Comparison of ENCODE assay signal across 8 cellular contexts in the genomic region with DNA sequence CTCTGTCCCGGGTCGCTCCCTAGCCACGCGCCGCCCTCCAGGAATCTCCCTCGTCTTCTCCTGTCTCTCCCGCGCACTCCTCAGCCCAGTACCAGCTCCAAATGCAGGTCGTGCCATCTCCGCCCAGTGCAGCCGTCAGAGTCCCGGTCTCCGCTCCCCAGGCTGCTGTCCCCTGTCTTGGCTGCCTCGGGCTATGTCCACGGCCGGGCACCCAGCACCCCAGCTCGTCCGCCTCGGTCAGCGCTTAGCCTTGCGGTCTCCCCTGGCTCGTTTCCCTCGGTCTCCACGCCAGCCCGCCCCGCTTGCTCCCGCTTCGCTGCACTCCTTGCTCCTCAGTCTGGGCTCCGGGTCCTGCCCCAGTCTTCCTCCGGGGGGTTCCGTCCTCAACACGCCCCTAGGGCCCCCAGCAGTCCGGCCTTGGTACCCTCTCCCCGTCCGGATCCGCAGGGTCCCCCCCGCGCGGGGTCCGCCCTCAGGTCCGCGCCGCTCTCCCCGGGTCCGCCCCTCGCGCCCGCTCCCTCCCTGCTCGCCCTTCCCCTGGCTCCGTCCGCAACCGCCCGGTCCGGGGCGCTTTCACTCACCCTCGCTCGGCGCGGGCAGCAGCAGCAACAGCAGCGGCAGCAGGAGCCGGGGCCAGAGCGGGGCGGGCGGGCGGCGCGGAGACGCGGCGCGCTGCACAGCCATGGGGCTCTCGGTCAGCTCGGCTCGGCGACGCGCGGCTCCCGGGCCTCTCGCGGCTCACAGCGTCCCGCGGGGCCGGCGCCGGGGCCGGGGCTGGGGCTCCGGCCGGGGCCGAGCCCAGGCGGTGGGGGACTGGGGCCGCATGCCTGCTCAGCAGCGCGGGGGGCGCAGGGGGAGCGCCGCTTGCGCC. TPM values are rescaled to one million over a fixed set of nuclear protein-coding genes. Genes with fewer than 3 reads are reported as not detected.
DNase-seq lines count a peak whose midpoint lies in the region; ATAC-seq and TF ChIP-seq lines count a peak whose summit lies in the region.

No MANE protein-coding gene starts in this region.

- TF ChIP-seq CTCF in SU-DHL-6 (IDR thresholded peaks at IDR 0.05; ENCODE audit: insufficient read depth, low read length, poor library complexity, severe bottlenecking), result no peak
- TF ChIP-seq CTCF in fibroblast of mammary gland (conservative IDR thresholded peaks at IDR 0.05; ENCODE audit: control insufficient read depth, insufficient read depth, low read depth, low read length), result no peak
- TF ChIP-seq CTCF in natural killer cell (IDR thresholded peaks at IDR 0.05), result no peak
- no peak for TF ChIP-seq CTCF in GM10266 (IDR thresholded peaks at IDR 0.05; ENCODE audit: control insufficient read depth, insufficient read depth, low read depth, missing control alignments)

- H3K9me2 ChIP-seq in SU-DHL-6 (replicated peaks; ENCODE audit: insufficient read depth, low read length), result no peaks in the 10 kb centered on the region

- H3K9me3 Mint-ChIP-seq in natural killer cell, result no peaks in the 10 kb centered on the region

- intact Hi-C loops in natural killer cell (cut with micrococcal nuclease), result no loop called here

- H3K4me2 ChIP-seq in SU-DHL-6 (ENCODE audit: low read depth, low read length, poor library complexity, severe bottlenecking), result peak overlapping the region; percentile 44

- H3K27ac Mint-ChIP-seq in natural killer cell, result no peak overlapping the region

- H3F3A ChIP-seq in SU-DHL-6 (ENCODE audit: insufficient read depth), result no peaks in the 10 kb centered on the region

- H3K4me1 Mint-ChIP-seq in natural killer cell, result peaks cover 9 to 16% of the 10 kb centered on the region in 2 donors

- H3K9ac ChIP-seq in SU-DHL-6 (ENCODE audit: low read length), result no peak overlapping the region

- H3K27me3 Mint-ChIP-seq in natural killer cell (ENCODE audit: low read depth in 2 of 2), result peaks cover 53 to 62% of the 10 kb centered on the region in 2 donors

- no peaks in the 10 kb centered on the region for H4K20me1 ChIP-seq in SU-DHL-6 (ENCODE audit: low read depth, low read length)

- no peaks in the 10 kb centered on the region for H3K79me2 ChIP-seq in SU-DHL-6 (ENCODE audit: insufficient read depth, low read length)

- peak in 1 of 3 donors; percentile 37 for ATAC-seq in natural killer cell
- ATAC-seq in GM19452 (IDR thresholded peaks at IDR 0.05; ENCODE audit: unreplicated experiment), result no peak

- no peaks in the 10 kb centered on the region for H3K36me3 ChIP-seq in SU-DHL-6 (ENCODE audit: low read length)

- no peak overlapping the region for H2AFZ ChIP-seq in SU-DHL-6 (ENCODE audit: low read depth, low read length, severe bottlenecking)

- peak overlapping the region; percentile 52 for H3K4me3 Mint-ChIP-seq in natural killer cell

- H3K27me3 ChIP-seq in SU-DHL-6 (ENCODE audit: low read length), result no peaks in the 10 kb centered on the region

- DNase-seq in NCI-H2171 treated with DMSO at 0.1 percent for 48 hours (lab: John Stamatoyannopoulos, UW), result peak; percentile 40
- DNase-seq in NCI-H2171 (lab: John Stamatoyannopoulos, UW), result no peak
- no peak for DNase-seq in fibroblast of mammary gland (ENCODE audit: low read depth)
- no peak for DNase-seq in natural killer cell
- DNase-seq in GM10266 (ENCODE audit: extremely low spot score), result no peak
- DNase-seq in central memory CD4-positive, alpha-beta T cell, result no peak

- no peak overlapping the region for H3K27ac ChIP-seq in SU-DHL-6 (ENCODE audit: low read depth, low read length)

- H3K4me3 ChIP-seq in SU-DHL-6 (ENCODE audit: insufficient read depth, low read length, poor library complexity, severe bottlenecking), result no peak overlapping the region
- H3K4me3 ChIP-seq in fibroblast of mammary gland (ENCODE audit: control insufficient read depth, low read depth, low read length), result peak overlapping the region; percentile 22

- peaks cover 6% of the 10 kb centered on the region for H3K36me3 Mint-ChIP-seq in natural killer cell

- no peaks in the 10 kb centered on the region for H3K9me3 ChIP-seq in SU-DHL-6 (ENCODE audit: insufficient read depth, low read length)

RNA-seq across cellular contexts. Expression of a gene that starts 0.5 kb away (rescaled TPM):
- not detected for total RNA-seq in natural killer cell

RNA-seq across cellular contexts. Expression of a gene that starts 45.4 kb away (rescaled TPM):
- total RNA-seq in natural killer cell, result under 1 TPM; 0.07 to 0.25 (median 0.09) TPM
